In genomic region chr7:1297476-1297972, GRCh38 we compare ENCODE assay signal across 17 cellular contexts.
A peak's percentile ranks its signal among the peaks of the same experiment; 100 is the strongest.
DNase-seq lines count a peak whose midpoint lies in the region; ATAC-seq, FAIRE-seq and TF ChIP-seq lines count a peak whose summit lies in the region.
"Had no signal": no experiment of that assay in that cellular context is flagged by ENCODE, and none has a peak within 500 bp of the region (broad histone marks: within the 10 kb centered on the region; RNA-seq: fewer than 3 reads in every experiment).

No MANE protein-coding gene starts in this region.

- DNase-seq in Right ventricle myocardium inferior (ENCODE audit: missing footprints) (peak; percentile 26), right atrium auricular region (ENCODE audit: low spot score) (no peak), WERI-Rb-1 (peak; percentile 80), left colon (no peak), urothelium cell line (ENCODE audit: low spot score) (no peak), lower lobe of right lung (no peak), stomach (no peak), DMS 273 (lab: John Stamatoyannopoulos, UW; ENCODE audit: unreplicated experiment) (no peak)
- DNase-seq: 8988T, Caco-2, IMR-90, Karpas-422, NCI-H1105 treated with DMSO at 0.1 percent for 48 hours, NCI-H187 treated with DMSO at 0.1 percent for 48 hours, NCI-H526 treated with DMSO at 0.1 percent for 48 hours, RPMI8226 had no signal

- H3K4me1 ChIP-seq in right atrium auricular region = no peaks in the 10 kb centered on the region
- no peaks in the 10 kb centered on the region for H3K4me1 ChIP-seq in lower lobe of right lung
- no peaks in the 10 kb centered on the region for H3K4me1 ChIP-seq in stomach
- H3K4me1 ChIP-seq: Caco-2 had no signal

- ATAC-seq in Right ventricle myocardium inferior (no peak), left colon (peak; percentile 74), lower lobe of right lung (no peak)
- ATAC-seq: HCT116 had no signal

- H3K27me3 ChIP-seq in right atrium auricular region (peaks cover 0 to 4% of the 10 kb centered on the region in 2 donors), WERI-Rb-1 (ENCODE audit: insufficient read depth, low read depth, severe bottlenecking) (no peaks in the 10 kb centered on the region), lower lobe of right lung (ENCODE audit: low read depth) (peaks cover 84% of the 10 kb centered on the region), stomach (peaks cover 13 to 90% (median 53%) of the 10 kb centered on the region in 3 donors)

- no peak for TF ChIP-seq POLR2A in stomach (IDR thresholded peaks at IDR 0.05)

- TF ChIP-seq CTCF in right atrium auricular region (IDR thresholded peaks at IDR 0.05) = no peak
- TF ChIP-seq CTCF in WERI-Rb-1 (IDR thresholded peaks at IDR 0.05; ENCODE audit: low read depth, low read length) = no peak
- TF ChIP-seq CTCF in lower lobe of right lung (IDR thresholded peaks at IDR 0.05) = no peak
- no peak for TF ChIP-seq CTCF in stomach (IDR thresholded peaks at IDR 0.05)

- H3K4me3 ChIP-seq in right atrium auricular region (no peak overlapping the region), WERI-Rb-1 (ENCODE audit: low read depth, low read length) (peak overlapping the region; percentile 51), lower lobe of right lung (no peak overlapping the region), stomach (no peak overlapping the region)

- H3K36me3 ChIP-seq in right atrium auricular region (no peaks in the 10 kb centered on the region), WERI-Rb-1 (no peaks in the 10 kb centered on the region), lower lobe of right lung (no peaks in the 10 kb centered on the region), stomach (no peaks in the 10 kb centered on the region)

- intact Hi-C loops in Right ventricle myocardium inferior (cut with DNase I) (no loop called here), left colon (cut with DNase I, micrococcal nuclease) (no loop called here), lower lobe of right lung (cut with DNase I) (no loop called here), stomach (cut with DNase I; ENCODE audit: low total_unique reads) (no loop called here)

- TF ChIP-seq EP300 in stomach (IDR thresholded peaks at IDR 0.05) = no peak

- H3K9me3 ChIP-seq in right atrium auricular region = no peaks in the 10 kb centered on the region
- no peaks in the 10 kb centered on the region for H3K9me3 ChIP-seq in WERI-Rb-1 (ENCODE audit: severe bottlenecking)
- H3K9me3 ChIP-seq in lower lobe of right lung = no peaks in the 10 kb centered on the region
- no peaks in the 10 kb centered on the region for H3K9me3 ChIP-seq in stomach
- H3K9me3 ChIP-seq: Caco-2 had no signal

- FAIRE-seq in urothelium cell line (lab: Jason Lieb, UNC) = peak; percentile 76

- WGBS in stomach, 5 donors = 40 to 49% (median 43%) methylated on average over 25 of the region's 25 CpGs

- H3K27ac ChIP-seq in right atrium auricular region (no peak overlapping the region), WERI-Rb-1 (peak overlapping the region; percentile 94), lower lobe of right lung (no peak overlapping the region), stomach (no peak overlapping the region)

Comparison
In these comparisons a context has a peak if more than half of its experiments do, and no peak if none do; other contexts are left out.
1. DNase-seq: peak in Right ventricle myocardium inferior (single experiment) and WERI-Rb-1 (single experiment); none in right atrium auricular region (single experiment), left colon (0 of 2), urothelium cell line (single experiment), lower lobe of right lung (single experiment), stomach (single experiment) and DMS 273 (single experiment).